In the genomic region with DNA sequence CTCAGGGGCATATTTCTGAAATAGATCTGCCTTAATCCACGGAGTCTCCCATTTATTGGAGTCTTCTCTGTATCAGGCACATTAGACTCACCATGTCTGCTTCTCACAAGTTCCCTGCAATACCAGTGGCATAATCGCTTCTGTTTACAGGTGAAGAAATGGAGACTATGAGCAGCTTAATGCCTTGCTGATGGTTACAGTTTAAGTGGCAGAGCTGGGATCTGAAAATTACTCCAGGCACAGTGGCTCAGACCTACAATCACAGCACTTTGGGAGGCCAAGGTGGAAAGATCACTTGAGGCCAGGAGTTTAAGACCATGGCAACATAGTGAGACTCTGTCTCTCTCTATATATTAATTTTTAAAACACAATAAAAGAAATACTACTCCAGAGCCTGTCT, we compare ENCODE assay signal across 15 cellular contexts. TPM values are rescaled to one million over a fixed set of nuclear protein-coding genes. Genes with fewer than 3 reads are reported as not detected.
DNase-seq lines count a peak whose midpoint lies in the region; ATAC-seq and TF ChIP-seq lines count a peak whose summit lies in the region.
"Had no signal": no experiment of that assay in that cellular context is flagged by ENCODE, and none has a peak within 500 bp of the region (broad histone marks: within the 10 kb centered on the region; RNA-seq: fewer than 3 reads in every experiment).

No MANE protein-coding gene starts in this region.

- H3K4me1 ChIP-seq in CD8-positive, alpha-beta T cell (ENCODE audit: insufficient read depth, low read length), result peaks cover 22% of the 10 kb centered on the region
- H3K4me1 ChIP-seq in Panc1 (ENCODE audit: control insufficient read depth, insufficient read depth, low read length), result peaks cover 4% of the 10 kb centered on the region; the same call in 1 of the 2 replicates
- peaks cover 51% of the 10 kb centered on the region for H3K4me1 ChIP-seq in neural progenitor cell
- H3K4me1 ChIP-seq in A673 (ENCODE audit: insufficient read depth, low read length, poor library complexity, severe bottlenecking), result peaks cover 38% of the 10 kb centered on the region

- peaks cover 30% of the 10 kb centered on the region for H3K4me1 Mint-ChIP-seq in CD8-positive, alpha-beta T cell (ENCODE audit: low read depth)
- peaks cover 82% of the 10 kb centered on the region for H3K4me1 Mint-ChIP-seq in neural progenitor cell

- BruUV-seq in Panc1 (replicated peaks; lab: Mats Ljungman, UMichigan) (no TSS peak), A673 (replicated peaks; lab: Mats Ljungman, UMichigan) (no TSS peak)

- TF ChIP-seq POLR2A in erythroblast (IDR thresholded peaks at IDR 0.05; ENCODE audit: low read length), result no peak

- no peaks in the 10 kb centered on the region for H3K27me3 Mint-ChIP-seq in CD8-positive, alpha-beta T cell (ENCODE audit: low read depth)
- H3K27me3 Mint-ChIP-seq in neural progenitor cell (ENCODE audit: insufficient read depth, low read depth), result peaks cover 2% of the 10 kb centered on the region

- POLR2A ChIA-PET in CD8-positive, alpha-beta T cell (lab: Charles Lee), result interaction anchor here (1.0 to 2.1 kb wide), 2 partner anchors 13 to 59 kb away, joined by 3 to 8 read pairs; no protein-coding TSS in a partner anchor
- POLR2A ChIA-PET in Panc1 (lab: Charles Lee), result no interaction called here
- POLR2A ChIA-PET in A673 (lab: Charles Lee; ENCODE audit: low non-redundant PET), result no interaction called here

- no peaks in the 10 kb centered on the region for H3K36me3 Mint-ChIP-seq in CD8-positive, alpha-beta T cell
- peaks cover 5% of the 10 kb centered on the region for H3K36me3 Mint-ChIP-seq in neural progenitor cell

- no peak overlapping the region for H3K27ac ChIP-seq in CD8-positive, alpha-beta T cell (ENCODE audit: low read depth, low read length)
- no peak overlapping the region for H3K27ac ChIP-seq in Panc1 (ENCODE audit: low read length)
- H3K27ac ChIP-seq in dorsolateral prefrontal cortex, result peak overlapping the region in 30 of 59 donors; percentile 4 to 72 (median 56)
- H3K27ac ChIP-seq in neural progenitor cell, result no peak overlapping the region
- H3K27ac ChIP-seq in A673 (ENCODE audit: low read depth, low read length, poor library complexity, severe bottlenecking), result no peak overlapping the region

- H3K9ac ChIP-seq in neural progenitor cell, result no peak overlapping the region

- H3K4me3 ChIP-seq in CD8-positive, alpha-beta T cell (ENCODE audit: low read depth, low read length), result no peak overlapping the region
- H3K4me3 ChIP-seq in Panc1 (ENCODE audit: low read depth in 2 of 2, low read length in 2 of 2) (no peak overlapping the region), dorsolateral prefrontal cortex (no peak overlapping the region), neural progenitor cell (no peak overlapping the region), A673 (ENCODE audit: low read depth, low read length, poor library complexity, severe bottlenecking) (no peak overlapping the region)
- H3K4me3 ChIP-seq: ovary had no signal

- no peaks in the 10 kb centered on the region for H3K36me3 ChIP-seq in CD8-positive, alpha-beta T cell (ENCODE audit: insufficient read depth, low read length)
- H3K36me3 ChIP-seq in Panc1 (ENCODE audit: control insufficient read depth, insufficient read depth, low read length), result no peaks in the 10 kb centered on the region
- H3K36me3 ChIP-seq in neural progenitor cell, result no peaks in the 10 kb centered on the region
- H3K36me3 ChIP-seq in A673 (ENCODE audit: insufficient read depth, low read length, poor library complexity, severe bottlenecking), result no peaks in the 10 kb centered on the region
- H3K36me3 ChIP-seq: ovary had no signal

- H4K20me1 ChIP-seq in neural progenitor cell (ENCODE audit: low read depth), result no peaks in the 10 kb centered on the region

- no peak for ATAC-seq in CD8-positive, alpha-beta T cell
- ATAC-seq in Panc1, result peak; percentile 42; the same call in 1 of the 2 replicates
- no peak for ATAC-seq in HG03097 (IDR thresholded peaks at IDR 0.05; ENCODE audit: low FRiP score, unreplicated experiment)
- ATAC-seq in GM21423 (IDR thresholded peaks at IDR 0.05; ENCODE audit: unreplicated experiment), result no peak

- no peaks in the 10 kb centered on the region for H3K9me3 ChIP-seq in CD8-positive, alpha-beta T cell (ENCODE audit: low read length)
- H3K9me3 ChIP-seq in Panc1 (ENCODE audit: control insufficient read depth, insufficient read depth, low read depth, low read length) (no peaks in the 10 kb centered on the region), neural progenitor cell (ENCODE audit: low read depth) (no peaks in the 10 kb centered on the region), A673 (ENCODE audit: low read depth, low read length, poor library complexity, severe bottlenecking) (no peaks in the 10 kb centered on the region)
- H3K9me3 ChIP-seq: ovary had no signal

- no peak for TF ChIP-seq CTCF in CD8-positive, alpha-beta T cell (IDR thresholded peaks at IDR 0.05)
- no peak for TF ChIP-seq CTCF in Panc1 (IDR thresholded peaks at IDR 0.05)
- TF ChIP-seq CTCF in dorsolateral prefrontal cortex (IDR thresholded peaks at IDR 0.05 in 54 of 56, conservative IDR thresholded peaks at IDR 0.05 in 2 of 56; ENCODE audit: low read depth in 1 of 56, partially characterized antibody in 56 of 56), result no peak
- no peak for TF ChIP-seq CTCF in neural progenitor cell (IDR thresholded peaks at IDR 0.05)
- TF ChIP-seq CTCF in A673 (conservative IDR thresholded peaks at IDR 0.05; ENCODE audit: low read depth, low read length), result no peak

- H3K9me3 Mint-ChIP-seq in CD8-positive, alpha-beta T cell, result no peaks in the 10 kb centered on the region
- no peaks in the 10 kb centered on the region for H3K9me3 Mint-ChIP-seq in neural progenitor cell

- intact Hi-C loops in CD8-positive, alpha-beta T cell (cut with DNase I, micrococcal nuclease), result no loop called here
- intact Hi-C loops in Panc1 (cut with micrococcal nuclease; ENCODE audit: unreplicated experiment), result no loop called here
- intact Hi-C loops in dorsolateral prefrontal cortex (cut with DNase I), result loop anchor here in 1 of 2 donors (10.0 kb wide), 1 partner anchor 382 kb away; no protein-coding TSS in a partner anchor
- intact Hi-C loops in A673 (cut with micrococcal nuclease; ENCODE audit: unreplicated experiment), result no loop called here

- no peak overlapping the region for H3K4me3 Mint-ChIP-seq in CD8-positive, alpha-beta T cell
- H3K4me3 Mint-ChIP-seq in neural progenitor cell, result peak overlapping the region; percentile 48

- CTCF ChIA-PET in CD8-positive, alpha-beta T cell (lab: Charles Lee), result interaction anchor here (1.3 to 1.5 kb wide), 2 partner anchors 13 to 19 kb away, joined by 3 to 5 read pairs; no protein-coding TSS in a partner anchor
- CTCF ChIA-PET in Panc1 (lab: Charles Lee) (interaction anchor here (0.6 kb wide), 1 partner anchor 460 kb away, joined by 6 read pairs; no protein-coding TSS in a partner anchor), A673 (lab: Charles Lee) (no interaction called here)

- H3K27ac Mint-ChIP-seq in CD8-positive, alpha-beta T cell, result peak overlapping the region; percentile 69
- peak overlapping the region; percentile 99 for H3K27ac Mint-ChIP-seq in neural progenitor cell

- no peak overlapping the region for H2AFZ ChIP-seq in neural progenitor cell (replicated peaks)

- in situ Hi-C loops in Panc1 (cut with HindIII; ENCODE audit: low pct_unique_long_range_greater_than_20kb, low sequenced_read_pairs), result no loop called here

- no peaks in the 10 kb centered on the region for H3K27me3 ChIP-seq in CD8-positive, alpha-beta T cell (ENCODE audit: insufficient read depth, low read length)
- H3K27me3 ChIP-seq in Panc1 (ENCODE audit: control insufficient read depth, insufficient read depth, low read length) (no peaks in the 10 kb centered on the region; the same call in 1 of the 2 replicates), dorsolateral prefrontal cortex (peaks cover 0 to 6% (median 0%) of the 10 kb centered on the region in 45 donors), neural progenitor cell (no peaks in the 10 kb centered on the region), A673 (replicated peaks; ENCODE audit: insufficient read depth, low read depth, low read length, poor library complexity) (no peaks in the 10 kb centered on the region)
- H3K27me3 ChIP-seq: ovary had no signal

- no peaks in the 10 kb centered on the region for H3K79me2 ChIP-seq in neural progenitor cell (ENCODE audit: low read depth)

- DNase-seq in CD8-positive, alpha-beta T cell, result no peak
- DNase-seq in Panc1 (ENCODE audit: low read depth, low spot score), result no peak
- no peak for DNase-seq in dorsolateral prefrontal cortex
- DNase-seq in neural progenitor cell (ENCODE audit: low spot score), result no peak
- no peak for DNase-seq in A673 (ENCODE audit: low spot score)
- DNase-seq in erythroblast (lab: John Stamatoyannopoulos, UW), result no peak
- DNase-seq: cortex of kidney, glutamatergic neuron, Kasumi-1, NCI-H226, SIG-M5, small intestine had no signal

- H3F3A ChIP-seq in neural progenitor cell (ENCODE audit: low read depth), result peaks cover 40% of the 10 kb centered on the region

- H3K4me2 ChIP-seq in neural progenitor cell, result peak overlapping the region; percentile 57

RNA-seq across cellular contexts. Expression of a gene that starts 7.3 kb away (rescaled TPM):
- total RNA-seq in CD8-positive, alpha-beta T cell, result 1 to 10 TPM; 5.6 to 6.4 TPM
- 16.1 TPM for total RNA-seq in Panc1 (2021; ENCODE audit: unreplicated experiment)
- 8.0 TPM for polyA plus RNA-seq in Panc1 (2012; ENCODE audit: insufficient read length)
- total RNA-seq in dorsolateral prefrontal cortex, result 10 to 100 TPM; 21.0 to 54.9 (median 36.6) TPM
- total RNA-seq in neural progenitor cell (ENCODE audit: low replicate concordance), result 21.2 and 33.2 TPM in 2 replicates
- total RNA-seq in A673 (2021), result 21.3 and 23.5 TPM in 2 replicates

Comparison
In these comparisons a context has a peak if more than half of its experiments do, and no peak if none do; other contexts are left out.
1. H3K27ac ChIP-seq: peak in dorsolateral prefrontal cortex (30 of 59); none in CD8-positive, alpha-beta T cell (single experiment), Panc1 (single experiment), neural progenitor cell (single experiment) and A673 (single experiment).